In genomic region chr1:234699795-234700665, GRCh38 we compare ENCODE assay signal across 1 cellular context.
TF ChIP-seq lines count a peak whose summit lies in the region.

No MANE protein-coding gene starts in this region.

TF ChIP-seq in HEK293, 187 proteins besides CTCF, POLR2A, EP300 and RAD21 (continued from another document and continues in another):
- TF ChIP-seq ZBTB44 (tag by site-specific recombination; IDR thresholded peaks at IDR 0.05) = peak; percentile 88
- peak; percentile 99; the same call in 1 of the 2 replicates for TF ChIP-seq ZNF768 (tag by site-specific recombination; IDR thresholded peaks at IDR 0.05)
- 0 out of 2 replicates have a peak, but pooled peaks have one; percentile 19 for TF ChIP-seq ZBTB11 (tag by site-specific recombination; conservative IDR thresholded peaks at IDR 0.05; ENCODE audit: low read depth)
- TF ChIP-seq ZNF76 (tag by site-specific recombination; IDR thresholded peaks at IDR 0.05; ENCODE audit: borderline replicate concordance, low read depth) = peak; percentile 79; the same call in 1 of the 2 replicates
- 0 out of 2 replicates have a peak, but pooled peaks have one; percentile 78 for TF ChIP-seq ZNF626 (tag by site-specific recombination; IDR thresholded peaks at IDR 0.05)
- TF ChIP-seq AEBP2 (tag by site-specific recombination; IDR thresholded peaks at IDR 0.05; ENCODE audit: borderline replicate concordance) = no peak
- TF ChIP-seq PBX3 (CRISPR knock-in tag; IDR thresholded peaks at IDR 0.05) = no peak
- TF ChIP-seq HOXA7 (CRISPR knock-in tag; IDR thresholded peaks at IDR 0.05; ENCODE audit: borderline replicate concordance) = no peak
- TF ChIP-seq ZNF513 (tag by site-specific recombination; IDR thresholded peaks at IDR 0.05) = no peak
- no peak for TF ChIP-seq ZNF585B (tag by site-specific recombination; IDR thresholded peaks at IDR 0.05)
- no peak for TF ChIP-seq ZFP3 (tag by site-specific recombination; IDR thresholded peaks at IDR 0.05; ENCODE audit: low read depth)
- peak; percentile 66; the same call in 1 of the 2 replicates for TF ChIP-seq PRDM1 (tag by site-specific recombination; IDR thresholded peaks at IDR 0.05)
- peak; percentile 74 for TF ChIP-seq ZNF335 (tag by site-specific recombination; conservative IDR thresholded peaks at IDR 0.05)
- TF ChIP-seq ZNF146 (tag by site-specific recombination; IDR thresholded peaks at IDR 0.05) = peak; percentile 83
- peak; percentile 98; the same call in 1 of the 2 replicates for TF ChIP-seq ZNF391 (tag by site-specific recombination; IDR thresholded peaks at IDR 0.05; ENCODE audit: borderline replicate concordance, low read depth)
- peak; percentile 85 for TF ChIP-seq SP3 (tag by site-specific recombination; IDR thresholded peaks at IDR 0.05)
- TF ChIP-seq ZNF701 (tag by site-specific recombination; IDR thresholded peaks at IDR 0.05) = no peak
- TF ChIP-seq ZNF132 (tag by site-specific recombination; IDR thresholded peaks at IDR 0.05; ENCODE audit: borderline replicate concordance) = no peak
- no peak for TF ChIP-seq ZNF138 (tag by site-specific recombination; IDR thresholded peaks at IDR 0.05; ENCODE audit: borderline replicate concordance)
- no peak; the same call in 1 of the 2 replicates for TF ChIP-seq ZNF223 (tag by site-specific recombination; IDR thresholded peaks at IDR 0.05)
- peak; percentile 87 for TF ChIP-seq BCL6B (tag by site-specific recombination; IDR thresholded peaks at IDR 0.05)
- no peak for TF ChIP-seq ZNF311 (tag by site-specific recombination; IDR thresholded peaks at IDR 0.05; ENCODE audit: borderline replicate concordance)
- TF ChIP-seq PRDM10 (tag by site-specific recombination; IDR thresholded peaks at IDR 0.05) = peak; percentile 91
- no peak for TF ChIP-seq ZNF302 (tag by site-specific recombination; IDR thresholded peaks at IDR 0.05; ENCODE audit: low read depth)
- TF ChIP-seq KLF1 (tag by site-specific recombination; IDR thresholded peaks at IDR 0.05) = peak; percentile 42; the same call in 1 of the 2 replicates
- no peak for TF ChIP-seq ZBTB26 (tag by site-specific recombination; optimal IDR thresholded peaks at IDR 0.05)
- peak; percentile 37; the same call in 1 of the 2 replicates for TF ChIP-seq ZNF785 (tag by site-specific recombination; IDR thresholded peaks at IDR 0.05)
- TF ChIP-seq ZNF292 (tag by site-specific recombination; IDR thresholded peaks at IDR 0.05; ENCODE audit: borderline replicate concordance, low read depth) = no peak
- peak; percentile 99 for TF ChIP-seq ZNF629 (tag by site-specific recombination; IDR thresholded peaks at IDR 0.05)
- no peak for TF ChIP-seq ZNF544 (tag by site-specific recombination; IDR thresholded peaks at IDR 0.05)
- no peak for TF ChIP-seq ZNF521 (tag by site-specific recombination; IDR thresholded peaks at IDR 0.05)
- TF ChIP-seq ZNF121 (tag by site-specific recombination; IDR thresholded peaks at IDR 0.05) = no peak
- no peak for TF ChIP-seq HOXD13 (CRISPR knock-in tag; IDR thresholded peaks at IDR 0.05; ENCODE audit: borderline replicate concordance)
- peak; percentile 28; the same call in 1 of the 2 replicates for TF ChIP-seq ZNF37A (tag by site-specific recombination; IDR thresholded peaks at IDR 0.05)
- TF ChIP-seq ZNF654 (tag by site-specific recombination; IDR thresholded peaks at IDR 0.05; ENCODE audit: low read depth) = no peak
- peak; percentile 97 for TF ChIP-seq GLIS2 (tag by site-specific recombination; IDR thresholded peaks at IDR 0.05)
- no peak for TF ChIP-seq ZNF248 (tag by site-specific recombination; IDR thresholded peaks at IDR 0.05)
- no peak for TF ChIP-seq ZNF18 (tag by site-specific recombination; IDR thresholded peaks at IDR 0.05)
- TF ChIP-seq ZNF26 (tag by site-specific recombination; IDR thresholded peaks at IDR 0.05) = no peak
- TF ChIP-seq ZNF488 (tag by site-specific recombination; IDR thresholded peaks at IDR 0.05) = peak; percentile 86
